ENCODE assay signal across 9 cellular contexts in the genomic region with DNA sequence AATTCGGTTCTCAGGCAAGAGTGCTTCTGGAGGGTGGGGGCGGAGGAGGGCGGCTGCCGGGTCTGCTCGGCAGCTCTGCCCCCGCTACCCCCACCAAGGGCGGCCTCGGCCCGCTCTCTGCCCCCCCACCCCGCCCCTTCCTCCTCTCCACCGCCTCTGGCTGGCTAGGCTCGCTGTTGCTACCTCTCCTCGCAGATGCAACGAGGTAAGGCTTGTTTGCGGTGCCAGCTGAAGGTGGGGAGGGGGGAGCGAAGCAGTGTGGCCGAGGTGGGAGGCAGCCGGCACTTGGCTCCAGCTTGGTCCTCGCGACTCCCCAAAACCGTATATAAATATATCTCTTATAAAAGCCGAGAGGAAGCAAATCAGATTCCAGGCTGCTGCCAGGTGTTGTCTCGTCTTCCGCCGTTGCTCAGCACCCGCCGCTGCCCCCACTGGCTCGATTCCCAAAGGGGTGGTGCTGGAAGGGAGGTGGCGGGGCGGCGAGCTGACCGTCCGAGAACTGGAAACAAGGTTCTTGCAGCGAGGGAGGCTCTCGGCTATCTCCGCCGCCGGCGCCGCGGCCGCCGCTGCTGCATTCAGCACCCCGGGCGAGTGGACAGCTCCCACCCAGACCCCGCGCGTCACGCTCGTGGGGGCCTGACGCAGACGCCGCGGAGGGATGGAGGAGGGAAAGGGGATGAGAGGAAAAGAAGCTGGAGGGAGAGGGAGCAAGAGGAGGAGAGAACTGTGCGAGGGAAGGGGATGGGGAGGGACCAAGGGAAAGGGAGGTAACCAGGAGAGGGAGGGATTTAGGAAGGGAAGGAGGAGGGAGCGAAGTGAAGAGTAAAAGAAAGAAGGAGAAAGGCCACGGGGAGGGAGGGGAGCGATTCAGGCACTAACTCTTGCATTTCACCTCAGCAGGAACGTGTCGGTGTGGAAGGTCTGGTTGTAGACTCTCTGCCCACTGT. TPM values are rescaled to one million over a fixed set of nuclear protein-coding genes. Genes with fewer than 3 reads are reported as not detected.
DNase-seq lines count a peak whose midpoint lies in the region; ATAC-seq and TF ChIP-seq lines count a peak whose summit lies in the region.
"Had no signal": no experiment of that assay in that cellular context is flagged by ENCODE, and none has a peak within 500 bp of the region (broad histone marks: within the 10 kb centered on the region; RNA-seq: fewer than 3 reads in every experiment).

TSS of gene MARCHF4 (minus strand) at position 728 of the 947 bp plus-strand sequence. CDS start 2,223 bp downstream, outside the sequence.

- H3F3A ChIP-seq in GM23338 (replicated peaks; ENCODE audit: low read depth): 0 out of 2 replicates have a peak, but pooled peaks cover 5% of the 10 kb centered on the region

- intact Hi-C loops in lower leg skin (cut with DNase I; ENCODE audit: low total_unique reads): no loop called here

- H3K36me3 ChIP-seq in GM23338 (ENCODE audit: insufficient read depth): no peaks in the 10 kb centered on the region
- H3K36me3 ChIP-seq in effector memory CD4-positive, alpha-beta T cell (ENCODE audit: control insufficient read depth, insufficient read depth, low read length): no peaks in the 10 kb centered on the region

- 1 to 4% methylated on average over 57 to 60 of the region's 60 CpGs for WGBS in lower leg skin, 2 donors

- peak within 1 kb of the TSS; percentile 95 for H3K4me2 ChIP-seq in GM23338

- peaks cover 21% of the 10 kb centered on the region for H3K4me1 ChIP-seq in GM23338 (ENCODE audit: insufficient read depth)
- H3K4me1 ChIP-seq in effector memory CD4-positive, alpha-beta T cell (ENCODE audit: control insufficient read depth, insufficient read depth, low read length, poor library complexity, severe bottlenecking): peaks cover 16% of the 10 kb centered on the region

- H3K9me2 ChIP-seq in GM23338 (ENCODE audit: insufficient read depth): no peaks in the 10 kb centered on the region

- peak; percentile 74 for ATAC-seq in GM23338
- ATAC-seq in activated CD8-positive, alpha-beta memory T cell treated with anti-CD3 and anti-CD28 coated beads, Interleukin-2, amount 10 ng/mL, durations not matched to agents 7 days and 5 days: peak; percentile 73
- ATAC-seq in GM21528 (IDR thresholded peaks at IDR 0.05; ENCODE audit: low FRiP score, unreplicated experiment): no peak
- ATAC-seq in GM18909 (IDR thresholded peaks at IDR 0.05; ENCODE audit: poor library complexity, unreplicated experiment): no peak

- CTCF ChIA-PET in activated CD8-positive, alpha-beta memory T cell treated with anti-CD3 and anti-CD28 coated beads, Interleukin-2, amount 10 ng/mL, durations not matched to agents 7 days and 5 days (lab: Charles Lee): interaction anchor here (0.9 to 2.3 kb wide), 3 partner anchors 9 to 262 kb away, joined by 3 to 7 read pairs (median 3); no protein-coding TSS in a partner anchor

- H3K36me3 Mint-ChIP-seq in GM23338 (ENCODE audit: low read depth): no peaks in the 10 kb centered on the region; the same call in 2 of the 3 replicates
- H3K36me3 Mint-ChIP-seq in activated CD8-positive, alpha-beta memory T cell treated with anti-CD3 and anti-CD28 coated beads, Interleukin-2, amount 10 ng/mL, durations not matched to agents 7 days and 5 days: no peaks in the 10 kb centered on the region

- H2AFZ ChIP-seq in GM23338: peak within 1 kb of the TSS; percentile 93

- H3K4me1 Mint-ChIP-seq in GM23338: peaks cover 36% of the 10 kb centered on the region
- H3K4me1 Mint-ChIP-seq in activated CD8-positive, alpha-beta memory T cell treated with anti-CD3 and anti-CD28 coated beads, Interleukin-2, amount 10 ng/mL, durations not matched to agents 7 days and 5 days: peaks cover 13% of the 10 kb centered on the region

- TF ChIP-seq CTCF in GM23338 (conservative IDR thresholded peaks at IDR 0.05; ENCODE audit: low read depth in 2 of 2): no peak
- TF ChIP-seq CTCF in lower leg skin (IDR thresholded peaks at IDR 0.05): no peak

- H3K4me3 ChIP-seq in GM23338 (peak within 1 kb of the TSS; percentile 68), lower leg skin (ENCODE audit: low read depth, poor library complexity, severe bottlenecking) (no peak within 1 kb of the TSS)
- H3K4me3 ChIP-seq in effector memory CD4-positive, alpha-beta T cell (ENCODE audit: insufficient read depth, low read depth, low read length, poor library complexity, severe bottlenecking): peak within 1 kb of the TSS; percentile 37

- no peaks in the 10 kb centered on the region for H3K9me3 ChIP-seq in effector memory CD4-positive, alpha-beta T cell (ENCODE audit: control insufficient read depth, low read length)

- TF ChIP-seq POLR2A in lower leg skin (IDR thresholded peaks at IDR 0.05): no peak

- H3K79me2 ChIP-seq in GM23338 (replicated peaks; ENCODE audit: insufficient read depth): no peaks in the 10 kb centered on the region

- H3K27ac ChIP-seq in GM23338 (ENCODE audit: low read depth): no peak within 1 kb of the TSS
- H3K27ac ChIP-seq in effector memory CD4-positive, alpha-beta T cell (ENCODE audit: insufficient read depth, low read length, poor library complexity, severe bottlenecking): no peak within 1 kb of the TSS

- H4K20me1 ChIP-seq in GM23338 (replicated peaks; ENCODE audit: insufficient read depth): no peaks in the 10 kb centered on the region

- peak within 1 kb of the TSS; percentile 87 for H3K4me3 Mint-ChIP-seq in GM23338
- no peak within 1 kb of the TSS for H3K4me3 Mint-ChIP-seq in activated CD8-positive, alpha-beta memory T cell treated with anti-CD3 and anti-CD28 coated beads, Interleukin-2, amount 10 ng/mL, durations not matched to agents 7 days and 5 days

- peaks cover 43% of the 10 kb centered on the region for H3K27me3 ChIP-seq in GM23338 (ENCODE audit: insufficient read depth)
- H3K27me3 ChIP-seq in effector memory CD4-positive, alpha-beta T cell (replicated peaks; ENCODE audit: control insufficient read depth, insufficient read depth, low read length, poor library complexity, severe bottlenecking): peaks cover 32% of the 10 kb centered on the region

- peak; percentile 93 for DNase-seq in GM23338 (ENCODE audit: low spot score)
- peak; percentile 77 for DNase-seq in NCI-H345 treated with DMSO at 0.1 percent for 48 hours (lab: John Stamatoyannopoulos, UW; ENCODE audit: unreplicated experiment)
- DNase-seq in activated CD8-positive, alpha-beta memory T cell treated with anti-CD3 and anti-CD28 coated beads, Interleukin-2, amount 10 ng/mL, durations not matched to agents 7 days and 5 days: peak; percentile 69
- DNase-seq in effector memory CD4-positive, alpha-beta T cell: peak; percentile 14 to 34 (median 28)
- DNase-seq in lower leg skin (ENCODE audit: low spot score in 2 of 2): peak; percentile 42 to 91
- peak; percentile 49 to 65 for DNase-seq in stimulated activated CD4-positive, alpha-beta T cell treated with anti-CD3 and anti-CD28 coated beads, Interleukin-4, amount 100 ng/mL, for 48 hours (ENCODE audit: low read depth in 2 of 2)

- H3K27me3 Mint-ChIP-seq in GM23338 (ENCODE audit: insufficient read depth, low read depth, poor library complexity): peaks cover 33% of the 10 kb centered on the region
- H3K27me3 Mint-ChIP-seq in activated CD8-positive, alpha-beta memory T cell treated with anti-CD3 and anti-CD28 coated beads, Interleukin-2, amount 10 ng/mL, durations not matched to agents 7 days and 5 days: peaks cover 65% of the 10 kb centered on the region

- no peak within 1 kb of the TSS for H3K27ac Mint-ChIP-seq in GM23338
- no peak within 1 kb of the TSS for H3K27ac Mint-ChIP-seq in activated CD8-positive, alpha-beta memory T cell treated with anti-CD3 and anti-CD28 coated beads, Interleukin-2, amount 10 ng/mL, durations not matched to agents 7 days and 5 days

- H3K9me3 Mint-ChIP-seq in GM23338: no peaks in the 10 kb centered on the region
- H3K9me3 Mint-ChIP-seq in activated CD8-positive, alpha-beta memory T cell treated with anti-CD3 and anti-CD28 coated beads, Interleukin-2, amount 10 ng/mL, durations not matched to agents 7 days and 5 days (ENCODE audit: low read depth): no peaks in the 10 kb centered on the region

TF ChIP-seq in GM23338, 12 proteins besides CTCF, POLR2A, EP300 and RAD21 (continues in another document):
- TF ChIP-seq ZNF331 (CRISPR knock-in tag; IDR thresholded peaks at IDR 0.05; ENCODE audit: low read depth) (peak; percentile 40; the same call in 1 of the 2 replicates), REST (IDR thresholded peaks at IDR 0.05; ENCODE audit: unreplicated experiment) (peak; percentile 99), ZNF114 (CRISPR knock-in tag; IDR thresholded peaks at IDR 0.05) (peak; percentile 87)

RNA-seq across cellular contexts. Expression of gene MARCHF4, which starts in this region (rescaled TPM):
- total RNA-seq in GM23338 (2014; rRNA removed; shearing (Covaris generic)): 1.1 and 1.2 TPM in 2 replicates
- 0.45 and 0.70 TPM in 2 replicates for polyA plus RNA-seq in GM23338 (2016; fragmentation: Nextera tagmentation; extraction: Ambion mirVana)
- total RNA-seq in activated CD8-positive, alpha-beta memory T cell treated with anti-CD3 and anti-CD28 coated beads, Interleukin-2, amount 10 ng/mL, durations not matched to agents 7 days and 5 days: not detected
- under 1 TPM in 2 of 4 donors, not detected in 2; 0.13 to 0.76 TPM for total RNA-seq in lower leg skin
- total RNA-seq: mononuclear cell had no signal

Comparison
In these comparisons a context has a peak if more than half of its experiments do, and no peak if none do; other contexts are left out.
1. Peak in DNase-seq and ATAC-seq in activated CD8-positive, alpha-beta memory T cell treated with anti-CD3 and anti-CD28 coated beads, Interleukin-2, amount 10 ng/mL, durations not matched to agents 7 days and 5 days; RNA of the gene not detected or under 1 TPM.
2. Peak in DNase-seq in lower leg skin; RNA of the gene not detected or under 1 TPM.
3. DNase-seq: peak in every context shown above with its lines; median percentile 93 in GM23338; 77 in NCI-H345 treated with DMSO at 0.1 percent for 48 hours; 69 in activated CD8-positive, alpha-beta memory T cell treated with anti-CD3 and anti-CD28 coated beads, Interleukin-2, amount 10 ng/mL, durations not matched to agents 7 days and 5 days; 66 in lower leg skin; 57 in stimulated activated CD4-positive, alpha-beta T cell treated with anti-CD3 and anti-CD28 coated beads, Interleukin-4, amount 100 ng/mL, for 48 hours; 28 in effector memory CD4-positive, alpha-beta T cell.